In genomic region chr1:219138747-219139146, GRCh38 we compare ENCODE assay signal across 19 cellular contexts.
"Had no signal": no experiment of that assay in that cellular context is flagged by ENCODE, and none has a peak within 500 bp of the region (broad histone marks: within the 10 kb centered on the region; RNA-seq: fewer than 3 reads in every experiment).

No MANE protein-coding gene starts in this region.

- H3K27ac ChIP-seq: breast epithelium, esophagus muscularis mucosa, right atrium auricular region, thyroid gland, WERI-Rb-1 had no signal

- H3K36me3 ChIP-seq: breast epithelium, esophagus muscularis mucosa, right atrium auricular region, thyroid gland, WERI-Rb-1 had no signal

- H3K4me1 ChIP-seq: breast epithelium, esophagus muscularis mucosa, right atrium auricular region, thyroid gland had no signal

- H3K27me3 ChIP-seq: breast epithelium, esophagus muscularis mucosa, right atrium auricular region, thyroid gland had no signal

- DNase-seq: activated CD4-positive, alpha-beta memory T cell treated with anti-CD3 and anti-CD28 coated beads, Interleukin-2, amount 10 ng/mL, durations not matched to agents 7 days and 5 days; activated CD4-positive, alpha-beta T cell treated with anti-CD3 and anti-CD28 coated beads for 36 hours; activated CD8-positive, alpha-beta memory T cell treated with anti-CD3 and anti-CD28 coated beads, Interleukin-2, amount 50 U/mL, for 4 hours; activated gamma-delta T cell treated with Interleukin-2 at 50 U/mL for 16 hours; activated naive CD8-positive, alpha-beta T cell treated with anti-CD3 and anti-CD28 coated beads, Interleukin-2, amount 10 ng/mL, durations not matched to agents 7 days and 5 days; activated T-cell treated with anti-CD3 and anti-CD28 coated beads, Interleukin-2, amount 50 U/mL, for 72 hours; aorta; glutamatergic neuron; immature natural killer cell; left colon; naive thymus-derived CD4-positive, alpha-beta T cell; posterior cingulate gyrus; small intestine; thyroid gland; WERI-Rb-1 had no signal

- ATAC-seq: activated CD4-positive, alpha-beta T cell treated with anti-CD3 and anti-CD28 coated beads for 36 hours; activated T-cell treated with anti-CD3 and anti-CD28 coated beads, Interleukin-2, amount 50 U/mL, for 72 hours; left colon; naive thymus-derived CD4-positive, alpha-beta T cell had no signal

- FAIRE-seq: small intestine, urothelium cell line had no signal

- H3K9me3 ChIP-seq: esophagus muscularis mucosa, right atrium auricular region, thyroid gland had no signal

- H3K4me3 ChIP-seq: breast epithelium, esophagus muscularis mucosa, right atrium auricular region, thyroid gland had no signal
